Comparison of ENCODE assay signal across 25 cellular contexts in genomic region chr19:54380897-54381296, GRCh38. TPM values are rescaled to one million over a fixed set of nuclear protein-coding genes. Genes with fewer than 3 reads are reported as not detected.
"Had no signal": no experiment of that assay in that cellular context is flagged by ENCODE, and none has a peak within 500 bp of the region (broad histone marks: within the 10 kb centered on the region; RNA-seq: fewer than 3 reads in every experiment).

No MANE protein-coding gene starts in this region.

- H3K4me3 Mint-ChIP-seq: stimulated activated naive B cell treated with anti-CD40 and anti-IgM and Interleukin-4, amounts not matched to agents 10 μg/mL and 1 μg/mL and 100 μg/mL, for 72 hours; stimulated activated naive CD8-positive, alpha-beta T cell treated with anti-CD3 and anti-CD28 coated beads, Interleukin-15, amount 100 ng/mL, for 72 hours had no signal

- H3K4me3 ChIP-seq: heart right ventricle, mucosa of descending colon, psoas muscle, right lobe of liver, spleen, testis, tibial nerve, upper lobe of right lung, vagina had no signal

- H3K27me3 ChIP-seq: neutrophil, right lobe of liver, testis, tibial nerve, vagina had no signal

- H3K27me3 Mint-ChIP-seq: naive thymus-derived CD8-positive, alpha-beta T cell had no signal

- H3K4me1 ChIP-seq: psoas muscle, right lobe of liver, testis, tibial nerve, vagina had no signal

- H3K36me3 ChIP-seq: heart right ventricle, neutrophil, right lobe of liver, spleen, tibial nerve, upper lobe of right lung, vagina had no signal

- H3K9me3 ChIP-seq: mucosa of descending colon, neutrophil, psoas muscle, right lobe of liver, spleen, testis, tibial nerve, upper lobe of right lung, vagina had no signal

- H3K27ac ChIP-seq: neutrophil, psoas muscle, right lobe of liver, testis, tibial nerve, upper lobe of right lung, vagina had no signal

- H3K27ac Mint-ChIP-seq: stimulated activated naive B cell treated with anti-CD40 and anti-IgM and Interleukin-4, amounts not matched to agents 10 μg/mL and 1 μg/mL and 100 μg/mL, for 72 hours; stimulated activated naive CD8-positive, alpha-beta T cell treated with anti-CD3 and anti-CD28 coated beads, Interleukin-15, amount 100 ng/mL, for 72 hours had no signal

- DNase-seq: effector CD4-positive, alpha-beta T cell; heart right ventricle; hypothalamus; kidney glomerular epithelial cell; mucosa of descending colon; naive thymus-derived CD8-positive, alpha-beta T cell; psoas muscle; retina; right lobe of liver; spleen; stimulated activated CD4-positive, alpha-beta T cell treated with anti-CD3 and anti-CD28 coated beads, Interleukin-15, amount 100 ng/mL, for 24 hours; stimulated activated CD4-positive, alpha-beta T cell treated with anti-CD3 and anti-CD28 coated beads, Interleukin-1b, Interleukin-23, amount 100 ng/mL, for 48 hours; stimulated activated CD4-positive, alpha-beta T cell treated with anti-CD3 and anti-CD28 coated beads, Interleukin-4, amount 100 ng/mL, for 4 hours; stimulated activated naive B cell treated with anti-CD40 and anti-IgM and Interleukin-4, amounts not matched to agents 10 μg/mL and 1 μg/mL and 100 μg/mL, for 72 hours; stimulated activated naive CD8-positive, alpha-beta T cell treated with anti-CD3 and anti-CD28 coated beads, Interleukin-15, amount 100 ng/mL, for 72 hours; testis; upper lobe of right lung had no signal

- H3K36me3 Mint-ChIP-seq: naive thymus-derived CD8-positive, alpha-beta T cell had no signal

RNA-seq across cellular contexts. Expression of gene LAIR1, which starts 16.2 kb away (rescaled TPM):
- total RNA-seq: dermis microvascular lymphatic vessel endothelial cell, fibroblast of lung, glomerular endothelial cell had no signal

RNA-seq across cellular contexts. Expression of gene TTYH1, which starts 34.4 kb away (rescaled TPM):
- total RNA-seq: dermis microvascular lymphatic vessel endothelial cell; fibroblast of lung; glomerular endothelial cell; naive thymus-derived CD8-positive, alpha-beta T cell; osteoblast; upper lobe of right lung had no signal

RNA-seq across cellular contexts. Expression of gene LILRA4, which starts 41.9 kb away (rescaled TPM):
- total RNA-seq: dermis microvascular lymphatic vessel endothelial cell, fibroblast of lung, glomerular endothelial cell, left lobe of liver, mucosa of descending colon, osteoblast, tibial nerve, vagina had no signal
